1 cellular context compared by ENCODE assay signal in the genomic region with DNA sequence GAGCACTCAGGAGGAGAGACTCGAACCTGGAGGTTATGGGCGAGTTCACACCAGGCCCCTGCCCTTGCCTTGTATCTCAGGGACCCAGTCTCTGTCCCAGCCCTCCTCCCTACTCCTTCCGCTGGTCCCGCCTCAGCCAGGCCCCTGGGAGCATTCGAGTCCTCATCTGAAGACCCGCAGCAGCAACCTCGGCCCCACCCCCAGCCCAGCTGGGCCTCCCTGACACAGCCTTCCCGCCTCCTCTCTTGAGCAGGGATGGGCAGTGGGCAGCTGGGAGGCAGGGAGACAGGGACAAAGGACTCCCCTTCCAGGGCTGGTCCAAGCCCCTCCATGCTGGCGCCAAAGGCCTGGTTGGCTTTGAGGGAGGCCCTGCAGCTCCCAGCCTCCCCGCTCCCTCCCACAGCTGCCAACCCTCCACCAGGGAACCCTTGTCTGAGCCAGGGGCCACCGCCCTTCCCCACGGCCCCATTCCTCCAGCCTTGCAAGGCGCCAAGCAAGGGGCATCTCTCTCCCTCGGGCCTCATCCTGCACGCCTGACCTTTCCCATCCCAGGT.
TF ChIP-seq lines count a peak whose summit lies in the region.

No MANE protein-coding gene starts in this region.

TF ChIP-seq in HepG2, 621 proteins besides CTCF, POLR2A, EP300 and RAD21:
- TF ChIP-seq PCBP1 (IDR thresholded peaks at IDR 0.05; ENCODE audit: borderline replicate concordance, low read depth, low read length) = 0 out of 2 replicates have a peak, but pooled peaks have one; percentile 29
- TF ChIP-seq NR3C1 (CRISPR knock-in tag; IDR thresholded peaks at IDR 0.05) = no peak
- no peak for TF ChIP-seq RCOR2 (CRISPR knock-in tag; IDR thresholded peaks at IDR 0.05)
- TF ChIP-seq, protein P1, sequence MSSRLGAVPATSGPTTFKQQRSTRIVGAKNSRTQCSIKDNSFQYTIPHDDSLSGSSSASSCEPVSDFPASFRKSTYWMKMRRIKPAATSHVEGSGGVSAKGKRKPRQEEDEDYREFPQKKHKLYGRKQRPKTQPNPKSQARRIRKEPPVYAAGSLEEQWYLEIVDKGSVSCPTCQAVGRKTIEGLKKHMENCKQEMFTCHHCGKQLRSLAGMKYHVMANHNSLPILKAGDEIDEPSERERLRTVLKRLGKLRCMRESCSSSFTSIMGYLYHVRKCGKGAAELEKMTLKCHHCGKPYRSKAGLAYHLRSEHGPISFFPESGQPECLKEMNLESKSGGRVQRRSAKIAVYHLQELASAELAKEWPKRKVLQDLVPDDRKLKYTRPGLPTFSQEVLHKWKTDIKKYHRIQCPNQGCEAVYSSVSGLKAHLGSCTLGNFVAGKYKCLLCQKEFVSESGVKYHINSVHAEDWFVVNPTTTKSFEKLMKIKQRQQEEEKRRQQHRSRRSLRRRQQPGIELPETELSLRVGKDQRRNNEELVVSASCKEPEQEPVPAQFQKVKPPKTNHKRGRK (CRISPR knock-in tag; IDR thresholded peaks at IDR 0.05) = no peak
TF ChIP-seq in HepG2: peak in this region for 1.
